ENCODE assay signal across 18 cellular contexts in genomic region chr2:231334179-231334930, GRCh38.
A peak's percentile ranks its signal among the peaks of the same experiment; 100 is the strongest.
DNase-seq lines count a peak whose midpoint lies in the region; ATAC-seq, FAIRE-seq and TF ChIP-seq lines count a peak whose summit lies in the region.
"Had no signal": no experiment of that assay in that cellular context is flagged by ENCODE, and none has a peak within 500 bp of the region (broad histone marks: within the 10 kb centered on the region; RNA-seq: fewer than 3 reads in every experiment).

No MANE protein-coding gene starts in this region.

- no peak for FAIRE-seq in kidney (lab: Jason Lieb, UNC)

- WGBS in right cardiac atrium = 77% methylated on average over 14 of the region's 14 CpGs

- H3K9ac ChIP-seq in kidney (ENCODE audit: low read length in 2 of 2) = no peak overlapping the region

- DNase-seq in right cardiac atrium (no peak), Right ventricle myocardium superior (no peak), SW480 (ENCODE audit: low spot score) (peak; percentile 2), kidney (peak; percentile 51), NCI-H2107 (lab: John Stamatoyannopoulos, UW) (no peak), pons (ENCODE audit: low spot score) (no peak), medulla oblongata (ENCODE audit: extremely low spot score) (no peak)
- DNase-seq: activated CD4-positive, CD25-positive, alpha-beta regulatory T cell; activated T-cell treated with anti-CD3 and anti-CD28 coated beads, Interleukin-2, amount 50 U/mL, for 48 hours; brain microvascular endothelial cell; naive thymus-derived CD8-positive, alpha-beta T cell; NCI-H187; posterior cingulate gyrus; SHP77 treated with DMSO at 0.1 percent for 48 hours; testis had no signal

- ATAC-seq in right cardiac atrium (peak; percentile 34 to 58), Right ventricle myocardium superior (ENCODE audit: poor library complexity) (no peak), HG02840 (IDR thresholded peaks at IDR 0.05; ENCODE audit: low FRiP score, unreplicated experiment) (no peak)
- ATAC-seq: gastroesophageal sphincter; naive thymus-derived CD8-positive, alpha-beta T cell had no signal

- H3K27ac ChIP-seq in right cardiac atrium (ENCODE audit: low read length) = no peak overlapping the region
- no peak overlapping the region for H3K27ac ChIP-seq in kidney (ENCODE audit: low read depth in 2 of 2, low read length in 2 of 2)
- H3K27ac ChIP-seq: brain microvascular endothelial cell, C4-2B, gastroesophageal sphincter, testis had no signal

- no peaks in the 10 kb centered on the region for H3K9me3 ChIP-seq in right cardiac atrium (ENCODE audit: control insufficient read depth, low read length)
- no peaks in the 10 kb centered on the region for H3K9me3 ChIP-seq in kidney (ENCODE audit: control insufficient read depth in 1 of 2, low read length in 2 of 2)
- H3K9me3 ChIP-seq: gastroesophageal sphincter, testis had no signal

- intact Hi-C loops in right cardiac atrium (cut with DNase I) (no loop called here), Right ventricle myocardium superior (cut with DNase I) (no loop called here), kidney (cut with DNase I) (no loop called here)

- H3K27me3 ChIP-seq in right cardiac atrium (ENCODE audit: control insufficient read depth, insufficient read depth) = no peaks in the 10 kb centered on the region
- H3K27me3 ChIP-seq: brain microvascular endothelial cell, gastroesophageal sphincter, testis had no signal

- no peak overlapping the region for H3K4me3 ChIP-seq in right cardiac atrium (ENCODE audit: low read length)
- H3K4me3 ChIP-seq in kidney (ENCODE audit: low read length in 2 of 2) = no peak overlapping the region
- H3K4me3 ChIP-seq: gastroesophageal sphincter, testis had no signal

- H3K4me1 ChIP-seq in right cardiac atrium (ENCODE audit: control insufficient read depth, insufficient read depth, low read length) = no peaks in the 10 kb centered on the region
- no peaks in the 10 kb centered on the region for H3K4me1 ChIP-seq in kidney (ENCODE audit: control insufficient read depth in 1 of 2, insufficient read depth in 1 of 2, low read depth in 1 of 2, low read length in 2 of 2)
- H3K4me1 ChIP-seq: gastroesophageal sphincter, testis had no signal

- peaks cover 0 to 5% of the 10 kb centered on the region in 2 donors for H3K36me3 ChIP-seq in kidney (ENCODE audit: control insufficient read depth in 1 of 2, insufficient read depth in 2 of 2, low read length in 2 of 2)

- TF ChIP-seq CTCF in kidney (IDR thresholded peaks at IDR 0.05; ENCODE audit: borderline replicate concordance, extremely low read depth, insufficient read depth) = no peak

Comparison
In these comparisons a context has a peak if more than half of its experiments do, and no peak if none do; other contexts are left out.
1. ATAC-seq: peak in right cardiac atrium (2 of 2); none in Right ventricle myocardium superior (single experiment) and HG02840 (single experiment).
2. DNase-seq: peak in SW480 (single experiment) and kidney (single experiment); none in right cardiac atrium (0 of 3), Right ventricle myocardium superior (single experiment), NCI-H2107 (single experiment), pons (single experiment) and medulla oblongata (single experiment).